Comparison of ENCODE assay signal across 8 cellular contexts in the genomic region with DNA sequence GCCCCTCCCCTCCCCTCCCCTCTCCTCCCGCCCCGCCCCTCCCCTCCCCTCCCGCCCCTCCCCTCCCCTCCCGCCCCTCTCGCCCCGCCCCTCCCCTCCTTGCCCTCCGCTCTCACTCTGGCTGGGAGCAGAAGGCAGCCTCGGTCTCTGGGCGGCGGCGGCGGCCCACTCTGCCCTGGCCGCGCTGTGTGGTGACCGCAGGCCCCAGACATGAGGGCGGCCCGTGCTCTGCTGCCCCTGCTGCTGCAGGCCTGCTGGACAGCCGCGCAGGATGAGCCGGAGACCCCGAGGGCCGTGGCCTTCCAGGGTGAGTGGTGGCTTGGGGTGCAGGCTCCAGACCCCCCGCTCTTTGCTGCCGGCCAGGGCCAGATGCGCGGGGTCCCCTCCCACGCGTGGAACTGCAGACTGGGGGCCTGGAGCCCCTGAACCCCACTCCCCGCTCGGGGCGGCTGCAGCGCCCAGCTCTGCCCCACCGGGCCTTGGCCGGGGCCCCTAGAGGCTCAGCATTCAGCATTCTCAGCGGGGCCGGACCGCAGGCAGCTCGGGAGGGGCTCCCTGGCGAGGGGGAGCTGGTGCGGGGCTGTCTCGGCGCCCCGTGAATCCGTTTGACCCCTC. TPM values are rescaled to one million over a fixed set of nuclear protein-coding genes. Genes with fewer than 3 reads are reported as not detected.
DNase-seq lines count a peak whose midpoint lies in the region; ATAC-seq and TF ChIP-seq lines count a peak whose summit lies in the region.

COL6A1 (plus strand) TSS at position 130 of the 615 bp plus-strand sequence; CDS start at position 211, 81 bp downstream.

- H3K27ac ChIP-seq in BLaER1 (peak within 1 kb of the TSS; percentile 41; the same call in 1 of the 2 replicates), HUES64 (ENCODE audit: low read depth, low read length) (peak within 1 kb of the TSS; percentile 62; the same call in 1 of the 2 replicates), tibial nerve (peak within 1 kb of the TSS; percentile 76 to 93 (median 89))

- peak in 1 of 2 donors; percentile 61 for TF ChIP-seq POLR2A in tibial nerve (IDR thresholded peaks at IDR 0.05)

- POLR2A ChIA-PET in activated CD8-positive, alpha-beta T cell treated with anti-CD3 and anti-CD28 coated beads, Interleukin-2, amount 10 ng/mL, durations not matched to agents 7 days and 5 days (lab: Charles Lee): interaction anchor here (0.5 to 0.6 kb wide), 3 partner anchors 8 to 357 kb away, joined by 3 to 4 read pairs (median 3); no protein-coding TSS in a partner anchor

- H3K4me1 ChIP-seq in BLaER1: peaks cover 41% of the 10 kb centered on the region
- H3K4me1 ChIP-seq in HUES64 (ENCODE audit: insufficient read depth, low read length): peaks cover 5% of the 10 kb centered on the region; the same call in 1 of the 2 replicates
- peaks cover 0 to 61% (median 14%) of the 10 kb centered on the region in 4 donors for H3K4me1 ChIP-seq in tibial nerve

- peak; percentile 67 for ATAC-seq in activated CD8-positive, alpha-beta T cell treated with anti-CD3 and anti-CD28 coated beads, Interleukin-2, amount 10 ng/mL, durations not matched to agents 7 days and 5 days
- ATAC-seq in GM21515 (IDR thresholded peaks at IDR 0.05; ENCODE audit: unreplicated experiment): no peak

- WGBS in HUES64: under 1% methylated on average over 38 of the region's 44 CpGs
- WGBS in tibial nerve, 2 donors: 3% methylated on average over 5 of the region's 44 CpGs; no CpG with 5 or more reads in 1 of the 2 donors

- no peak within 1 kb of the TSS for H3K27ac Mint-ChIP-seq in activated CD8-positive, alpha-beta T cell treated with anti-CD3 and anti-CD28 coated beads, Interleukin-2, amount 10 ng/mL, durations not matched to agents 7 days and 5 days
- no peak within 1 kb of the TSS for H3K27ac Mint-ChIP-seq in mesothelial cell of epicardium

- H4K20me1 ChIP-seq in BLaER1: peaks cover 18% of the 10 kb centered on the region

- H3K27me3 ChIP-seq in BLaER1: peaks cover 43% of the 10 kb centered on the region
- peaks cover 41% of the 10 kb centered on the region for H3K27me3 ChIP-seq in HUES64 (ENCODE audit: insufficient read depth, low read length)
- H3K27me3 ChIP-seq in tibial nerve: no peaks in the 10 kb centered on the region

- H3K9me3 ChIP-seq in BLaER1 (no peaks in the 10 kb centered on the region), HUES64 (ENCODE audit: insufficient read depth, low read depth, low read length) (no peaks in the 10 kb centered on the region), tibial nerve (no peaks in the 10 kb centered on the region)

- H3K4me2 ChIP-seq in BLaER1: peak within 1 kb of the TSS; percentile 100

- no peak within 1 kb of the TSS for H3K4me3 Mint-ChIP-seq in activated CD8-positive, alpha-beta T cell treated with anti-CD3 and anti-CD28 coated beads, Interleukin-2, amount 10 ng/mL, durations not matched to agents 7 days and 5 days
- H3K4me3 Mint-ChIP-seq in mesothelial cell of epicardium: peak within 1 kb of the TSS; percentile 72

- H3K9ac ChIP-seq in BLaER1 (peak within 1 kb of the TSS; percentile 72), HUES64 (ENCODE audit: low read depth, low read length) (peak within 1 kb of the TSS; percentile 73)

- no peak for DNase-seq in activated CD8-positive, alpha-beta T cell treated with anti-CD3 and anti-CD28 coated beads, Interleukin-2, amount 10 ng/mL, durations not matched to agents 7 days and 5 days
- no peak for DNase-seq in epithelial cell of proximal tubule (ENCODE audit: low read depth)
- DNase-seq in mesothelial cell of epicardium (ENCODE audit: low spot score in 2 of 2, unreplicated experiment in 2 of 2): peak; percentile 21 to 52
- DNase-seq in tibial nerve (ENCODE audit: low spot score in 2 of 2): peak in 1 of 2 donors; percentile 64
- no peak for DNase-seq in inferior parietal cortex (ENCODE audit: extremely low spot score)

- peaks cover 5% of the 10 kb centered on the region for H3K27me3 Mint-ChIP-seq in activated CD8-positive, alpha-beta T cell treated with anti-CD3 and anti-CD28 coated beads, Interleukin-2, amount 10 ng/mL, durations not matched to agents 7 days and 5 days (ENCODE audit: low read depth)
- peaks cover 30% of the 10 kb centered on the region for H3K27me3 Mint-ChIP-seq in mesothelial cell of epicardium (ENCODE audit: low read depth)

- CTCF ChIA-PET in activated CD8-positive, alpha-beta T cell treated with anti-CD3 and anti-CD28 coated beads, Interleukin-2, amount 10 ng/mL, durations not matched to agents 7 days and 5 days (lab: Charles Lee): interaction anchor here (1.0 kb wide), 2 partner anchors 9 to 11 kb away, joined by 3 to 4 read pairs; no protein-coding TSS in a partner anchor

- H3K9me3 Mint-ChIP-seq in activated CD8-positive, alpha-beta T cell treated with anti-CD3 and anti-CD28 coated beads, Interleukin-2, amount 10 ng/mL, durations not matched to agents 7 days and 5 days (ENCODE audit: insufficient read depth): no peaks in the 10 kb centered on the region
- H3K9me3 Mint-ChIP-seq in mesothelial cell of epicardium: no peaks in the 10 kb centered on the region

- H3K36me3 ChIP-seq in BLaER1: no peaks in the 10 kb centered on the region
- H3K36me3 ChIP-seq in HUES64 (ENCODE audit: insufficient read depth, low read length): peaks cover 26% of the 10 kb centered on the region
- peaks cover 0 to 32% (median 6%) of the 10 kb centered on the region in 3 donors for H3K36me3 ChIP-seq in tibial nerve

- TF ChIP-seq EP300 in tibial nerve (IDR thresholded peaks at IDR 0.05): peak in 1 of 2 donors; percentile 91

- H3K36me3 Mint-ChIP-seq in activated CD8-positive, alpha-beta T cell treated with anti-CD3 and anti-CD28 coated beads, Interleukin-2, amount 10 ng/mL, durations not matched to agents 7 days and 5 days (ENCODE audit: low read depth): no peaks in the 10 kb centered on the region
- H3K36me3 Mint-ChIP-seq in mesothelial cell of epicardium: peaks cover 11% of the 10 kb centered on the region

- H3K4me3 ChIP-seq in BLaER1 (peak within 1 kb of the TSS; percentile 69), HUES64 (ENCODE audit: low read length) (peak within 1 kb of the TSS; percentile 75), epithelial cell of proximal tubule (ENCODE audit: low read depth, low read length) (peak within 1 kb of the TSS; percentile 78), tibial nerve (peak within 1 kb of the TSS; percentile 56 to 95 (median 76))

- no peak for TF ChIP-seq CTCF in epithelial cell of proximal tubule (conservative IDR thresholded peaks at IDR 0.05; ENCODE audit: low read depth, low read length)
- no peak for TF ChIP-seq CTCF in mesothelial cell of epicardium (IDR thresholded peaks at IDR 0.05; ENCODE audit: unreplicated experiment)
- no peak for TF ChIP-seq CTCF in tibial nerve (IDR thresholded peaks at IDR 0.05)

- peaks cover 6% of the 10 kb centered on the region for H3K4me1 Mint-ChIP-seq in activated CD8-positive, alpha-beta T cell treated with anti-CD3 and anti-CD28 coated beads, Interleukin-2, amount 10 ng/mL, durations not matched to agents 7 days and 5 days (ENCODE audit: low read depth)
- H3K4me1 Mint-ChIP-seq in mesothelial cell of epicardium: peaks cover 14% of the 10 kb centered on the region

RNA-seq across cellular contexts. Expression of gene COL6A1, which starts in this region (rescaled TPM):
- 98.9 TPM for polyA plus RNA-seq in HUES64 (2013, experiment 1 of 2)
- polyA plus RNA-seq in HUES64 (2013, experiment 2 of 2): 95.3 TPM
- under 1 TPM; 0.26 to 0.42 TPM for total RNA-seq in activated CD8-positive, alpha-beta T cell treated with anti-CD3 and anti-CD28 coated beads, Interleukin-2, amount 10 ng/mL, durations not matched to agents 7 days and 5 days
- total RNA-seq in epithelial cell of proximal tubule (76.9 and 135 TPM in 2 replicates), mesothelial cell of epicardium (539 to 636 TPM (median 611 TPM) in 3 replicates), tibial nerve (100 to 1,000 TPM; 356 to 669 (median 427) TPM)

Comparison
In these comparisons a context has a peak if more than half of its experiments do, and no peak if none do; other contexts are left out.
1. RNA of gene COL6A1 (total RNA-seq): 539 to 636 TPM in mesothelial cell of epicardium, 356 to 669 TPM in tibial nerve and 76.9 to 135 TPM in epithelial cell of proximal tubule; 0.26 to 0.42 TPM in activated CD8-positive, alpha-beta T cell treated with anti-CD3 and anti-CD28 coated beads, Interleukin-2, amount 10 ng/mL, durations not matched to agents 7 days and 5 days; every median in the first group is over 10 times any median in the second.
2. Peak in ATAC-seq in activated CD8-positive, alpha-beta T cell treated with anti-CD3 and anti-CD28 coated beads, Interleukin-2, amount 10 ng/mL, durations not matched to agents 7 days and 5 days; RNA of the gene not detected or under 1 TPM.
3. DNase-seq: peak in mesothelial cell of epicardium (2 of 2); none in activated CD8-positive, alpha-beta T cell treated with anti-CD3 and anti-CD28 coated beads, Interleukin-2, amount 10 ng/mL, durations not matched to agents 7 days and 5 days (single experiment), epithelial cell of proximal tubule (single experiment) and inferior parietal cortex (single experiment).
4. Peak in every context shown above with its lines, with median percentiles within 50 percentile points of each other: H3K27ac ChIP-seq and H3K4me3 ChIP-seq.